Comparison of ENCODE assay signal across 1 cellular context in the genomic region with DNA sequence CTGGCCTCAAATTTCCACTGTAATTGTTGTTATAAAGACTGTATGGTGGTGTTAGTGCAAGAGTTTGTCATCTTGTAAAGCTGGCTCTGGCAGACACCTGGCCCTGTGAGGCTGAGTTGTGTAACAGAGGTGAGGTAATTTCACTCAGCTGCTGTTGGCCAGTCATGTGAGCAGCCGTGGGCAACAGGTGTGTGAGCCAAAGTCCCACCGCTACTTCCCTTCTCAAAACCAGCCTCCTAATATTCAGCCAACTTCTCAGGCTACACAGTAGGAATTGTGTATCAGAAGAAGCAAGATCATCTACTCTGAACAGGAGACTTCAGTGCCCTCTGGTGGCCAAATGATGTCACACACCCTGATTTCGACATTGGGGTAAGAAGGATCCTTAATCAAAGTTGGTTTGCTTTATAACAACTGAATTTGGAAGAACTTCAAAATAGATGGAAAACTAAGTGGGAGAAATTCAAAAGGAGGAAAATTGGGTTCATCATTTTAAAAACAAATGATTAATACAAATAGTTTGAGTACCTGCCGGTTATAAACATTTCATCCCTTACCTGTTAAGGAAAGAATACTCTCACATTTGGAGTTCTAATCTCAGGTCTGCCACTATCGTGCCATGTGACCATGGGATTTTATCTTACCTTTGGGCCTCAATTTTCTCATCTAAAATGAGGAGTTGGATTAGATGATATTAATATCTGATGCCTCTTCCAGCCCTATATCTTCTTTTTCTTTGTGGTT.
A peak's percentile ranks its signal among the peaks of the same experiment; 100 is the strongest.
TF ChIP-seq lines count a peak whose summit lies in the region.

No MANE protein-coding gene starts in this region.

TF ChIP-seq in HepG2, 621 proteins besides CTCF, POLR2A, EP300 and RAD21 (continued from another document and continues in another):
- TF ChIP-seq, protein P1, sequence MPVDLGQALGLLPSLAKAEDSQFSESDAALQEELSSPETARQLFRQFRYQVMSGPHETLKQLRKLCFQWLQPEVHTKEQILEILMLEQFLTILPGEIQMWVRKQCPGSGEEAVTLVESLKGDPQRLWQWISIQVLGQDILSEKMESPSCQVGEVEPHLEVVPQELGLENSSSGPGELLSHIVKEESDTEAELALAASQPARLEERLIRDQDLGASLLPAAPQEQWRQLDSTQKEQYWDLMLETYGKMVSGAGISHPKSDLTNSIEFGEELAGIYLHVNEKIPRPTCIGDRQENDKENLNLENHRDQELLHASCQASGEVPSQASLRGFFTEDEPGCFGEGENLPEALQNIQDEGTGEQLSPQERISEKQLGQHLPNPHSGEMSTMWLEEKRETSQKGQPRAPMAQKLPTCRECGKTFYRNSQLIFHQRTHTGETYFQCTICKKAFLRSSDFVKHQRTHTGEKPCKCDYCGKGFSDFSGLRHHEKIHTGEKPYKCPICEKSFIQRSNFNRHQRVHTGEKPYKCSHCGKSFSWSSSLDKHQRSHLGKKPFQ (CRISPR knock-in tag; IDR thresholded peaks at IDR 0.05; ENCODE audit: insufficient replicate concordance) = no peak
- TF ChIP-seq CEBPG (CRISPR knock-in tag; IDR thresholded peaks at IDR 0.05) (peak; percentile 76), THAP11 (CRISPR knock-in tag; IDR thresholded peaks at IDR 0.05) (no peak), U2AF2 (IDR thresholded peaks at IDR 0.05; ENCODE audit: low read depth, low read length) (no peak), SMC3 (IDR thresholded peaks at IDR 0.05; ENCODE audit: low read length) (peak; percentile 59; the same call in 1 of the 2 replicates), CENPT (CRISPR knock-in tag; IDR thresholded peaks at IDR 0.05; ENCODE audit: low read depth) (no peak), FOXK2 (IDR thresholded peaks at IDR 0.05) (no peak), SUZ12 (IDR thresholded peaks at IDR 0.05; ENCODE audit: low read depth, low read length) (no peak), NFIB (CRISPR knock-in tag; IDR thresholded peaks at IDR 0.05; ENCODE audit: borderline replicate concordance) (no peak), STAG1 (CRISPR knock-in tag; IDR thresholded peaks at IDR 0.05) (peak; percentile 56), ZNF749 (CRISPR knock-in tag; IDR thresholded peaks at IDR 0.05; ENCODE audit: borderline replicate concordance) (no peak), TOPORS (CRISPR knock-in tag; IDR thresholded peaks at IDR 0.05) (no peak), JUND (CRISPR knock-in tag; IDR thresholded peaks at IDR 0.05) (no peak), TBX3 (IDR thresholded peaks at IDR 0.05; ENCODE audit: borderline replicate concordance) (no peak), ARHGAP35 (CRISPR knock-in tag; IDR thresholded peaks at IDR 0.05; ENCODE audit: borderline replicate concordance) (no peak), ZNF317 (CRISPR knock-in tag; IDR thresholded peaks at IDR 0.05) (no peak), SYNCRIP (IDR thresholded peaks at IDR 0.05; ENCODE audit: insufficient read depth, low read depth, low read length) (no peak), ZNF501 (CRISPR knock-in tag; IDR thresholded peaks at IDR 0.05) (no peak), RCOR2 (CRISPR knock-in tag; IDR thresholded peaks at IDR 0.05) (no peak), CCDC6 (CRISPR knock-in tag; IDR thresholded peaks at IDR 0.05) (no peak), ZNF20 (CRISPR knock-in tag; IDR thresholded peaks at IDR 0.05) (no peak), HNRNPK (IDR thresholded peaks at IDR 0.05; ENCODE audit: low read depth, low read length, poor library complexity, severe bottlenecking) (no peak), PHF20 (CRISPR knock-in tag; IDR thresholded peaks at IDR 0.05) (no peak), YEATS2 (CRISPR knock-in tag; IDR thresholded peaks at IDR 0.05; ENCODE audit: borderline replicate concordance) (0 out of 2 replicates have a peak, but pooled peaks have one; percentile 31), ZFP36 (IDR thresholded peaks at IDR 0.05; ENCODE audit: borderline replicate concordance, low read depth, low read length, partially characterized antibody) (no peak)
- TF ChIP-seq, protein P2, sequence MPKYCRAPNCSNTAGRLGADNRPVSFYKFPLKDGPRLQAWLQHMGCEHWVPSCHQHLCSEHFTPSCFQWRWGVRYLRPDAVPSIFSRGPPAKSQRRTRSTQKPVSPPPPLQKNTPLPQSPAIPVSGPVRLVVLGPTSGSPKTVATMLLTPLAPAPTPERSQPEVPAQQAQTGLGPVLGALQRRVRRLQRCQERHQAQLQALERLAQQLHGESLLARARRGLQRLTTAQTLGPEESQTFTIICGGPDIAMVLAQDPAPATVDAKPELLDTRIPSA (CRISPR knock-in tag; IDR thresholded peaks at IDR 0.05; ENCODE audit: borderline replicate concordance) = no peak
- TF ChIP-seq, protein P3, sequence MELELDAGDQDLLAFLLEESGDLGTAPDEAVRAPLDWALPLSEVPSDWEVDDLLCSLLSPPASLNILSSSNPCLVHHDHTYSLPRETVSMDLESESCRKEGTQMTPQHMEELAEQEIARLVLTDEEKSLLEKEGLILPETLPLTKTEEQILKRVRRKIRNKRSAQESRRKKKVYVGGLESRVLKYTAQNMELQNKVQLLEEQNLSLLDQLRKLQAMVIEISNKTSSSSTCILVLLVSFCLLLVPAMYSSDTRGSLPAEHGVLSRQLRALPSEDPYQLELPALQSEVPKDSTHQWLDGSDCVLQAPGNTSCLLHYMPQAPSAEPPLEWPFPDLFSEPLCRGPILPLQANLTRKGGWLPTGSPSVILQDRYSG (CRISPR knock-in tag; IDR thresholded peaks at IDR 0.05) = no peak
- TF ChIP-seq, protein P4, sequence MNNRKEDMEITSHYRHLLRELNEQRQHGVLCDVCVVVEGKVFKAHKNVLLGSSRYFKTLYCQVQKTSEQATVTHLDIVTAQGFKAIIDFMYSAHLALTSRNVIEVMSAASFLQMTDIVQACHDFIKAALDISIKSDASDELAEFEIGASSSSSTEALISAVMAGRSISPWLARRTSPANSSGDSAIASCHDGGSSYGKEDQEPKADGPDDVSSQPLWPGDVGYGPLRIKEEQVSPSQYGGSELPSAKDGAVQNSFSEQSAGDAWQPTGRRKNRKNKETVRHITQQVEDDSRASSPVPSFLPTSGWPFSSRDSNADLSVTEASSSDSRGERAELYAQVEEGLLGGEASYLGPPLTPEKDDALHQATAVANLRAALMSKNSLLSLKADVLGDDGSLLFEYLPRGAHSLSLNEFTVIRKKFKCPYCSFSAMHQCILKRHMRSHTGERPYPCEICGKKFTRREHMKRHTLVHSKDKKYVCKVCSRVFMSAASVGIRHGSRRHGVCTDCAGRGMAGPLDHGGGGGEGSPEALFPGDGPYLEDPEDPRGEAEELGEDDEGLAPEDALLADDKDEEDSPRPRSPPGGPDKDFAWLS (CRISPR knock-in tag; IDR thresholded peaks at IDR 0.05; ENCODE audit: borderline replicate concordance) = no peak
- TF ChIP-seq, protein P5, sequence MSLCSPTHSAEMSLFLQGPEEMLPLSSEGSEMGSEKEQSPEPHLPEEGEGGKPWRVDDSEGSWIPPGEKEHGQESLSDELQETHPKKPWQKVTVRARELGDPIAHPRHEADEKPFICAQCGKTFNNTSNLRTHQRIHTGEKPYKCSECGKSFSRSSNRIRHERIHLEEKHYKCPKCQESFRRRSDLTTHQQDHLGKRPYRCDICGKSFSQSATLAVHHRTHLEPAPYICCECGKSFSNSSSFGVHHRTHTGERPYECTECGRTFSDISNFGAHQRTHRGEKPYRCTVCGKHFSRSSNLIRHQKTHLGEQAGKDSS (CRISPR knock-in tag; IDR thresholded peaks at IDR 0.05; ENCODE audit: borderline replicate concordance, low read depth) = no peak
- TF ChIP-seq, protein P6, sequence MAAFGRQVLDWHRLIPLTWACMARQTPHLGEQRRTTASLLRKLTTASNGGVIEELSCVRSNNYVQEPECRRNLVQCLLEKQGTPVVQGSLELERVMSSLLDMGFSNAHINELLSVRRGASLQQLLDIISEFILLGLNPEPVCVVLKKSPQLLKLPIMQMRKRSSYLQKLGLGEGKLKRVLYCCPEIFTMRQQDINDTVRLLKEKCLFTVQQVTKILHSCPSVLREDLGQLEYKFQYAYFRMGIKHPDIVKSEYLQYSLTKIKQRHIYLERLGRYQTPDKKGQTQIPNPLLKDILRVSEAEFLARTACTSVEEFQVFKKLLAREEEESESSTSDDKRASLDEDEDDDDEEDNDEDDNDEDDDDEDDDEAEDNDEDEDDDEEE (CRISPR knock-in tag; IDR thresholded peaks at IDR 0.05) = no peak
- TF ChIP-seq, protein P7, sequence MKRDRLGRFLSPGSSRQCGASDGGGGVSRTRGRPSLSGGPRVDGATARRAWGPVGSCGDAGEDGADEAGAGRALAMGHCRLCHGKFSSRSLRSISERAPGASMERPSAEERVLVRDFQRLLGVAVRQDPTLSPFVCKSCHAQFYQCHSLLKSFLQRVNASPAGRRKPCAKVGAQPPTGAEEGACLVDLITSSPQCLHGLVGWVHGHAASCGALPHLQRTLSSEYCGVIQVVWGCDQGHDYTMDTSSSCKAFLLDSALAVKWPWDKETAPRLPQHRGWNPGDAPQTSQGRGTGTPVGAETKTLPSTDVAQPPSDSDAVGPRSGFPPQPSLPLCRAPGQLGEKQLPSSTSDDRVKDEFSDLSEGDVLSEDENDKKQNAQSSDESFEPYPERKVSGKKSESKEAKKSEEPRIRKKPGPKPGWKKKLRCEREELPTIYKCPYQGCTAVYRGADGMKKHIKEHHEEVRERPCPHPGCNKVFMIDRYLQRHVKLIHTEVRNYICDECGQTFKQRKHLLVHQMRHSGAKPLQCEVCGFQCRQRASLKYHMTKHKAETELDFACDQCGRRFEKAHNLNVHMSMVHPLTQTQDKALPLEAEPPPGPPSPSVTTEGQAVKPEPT (CRISPR knock-in tag; IDR thresholded peaks at IDR 0.05; ENCODE audit: low read depth) = no peak
- TF ChIP-seq, protein P8, sequence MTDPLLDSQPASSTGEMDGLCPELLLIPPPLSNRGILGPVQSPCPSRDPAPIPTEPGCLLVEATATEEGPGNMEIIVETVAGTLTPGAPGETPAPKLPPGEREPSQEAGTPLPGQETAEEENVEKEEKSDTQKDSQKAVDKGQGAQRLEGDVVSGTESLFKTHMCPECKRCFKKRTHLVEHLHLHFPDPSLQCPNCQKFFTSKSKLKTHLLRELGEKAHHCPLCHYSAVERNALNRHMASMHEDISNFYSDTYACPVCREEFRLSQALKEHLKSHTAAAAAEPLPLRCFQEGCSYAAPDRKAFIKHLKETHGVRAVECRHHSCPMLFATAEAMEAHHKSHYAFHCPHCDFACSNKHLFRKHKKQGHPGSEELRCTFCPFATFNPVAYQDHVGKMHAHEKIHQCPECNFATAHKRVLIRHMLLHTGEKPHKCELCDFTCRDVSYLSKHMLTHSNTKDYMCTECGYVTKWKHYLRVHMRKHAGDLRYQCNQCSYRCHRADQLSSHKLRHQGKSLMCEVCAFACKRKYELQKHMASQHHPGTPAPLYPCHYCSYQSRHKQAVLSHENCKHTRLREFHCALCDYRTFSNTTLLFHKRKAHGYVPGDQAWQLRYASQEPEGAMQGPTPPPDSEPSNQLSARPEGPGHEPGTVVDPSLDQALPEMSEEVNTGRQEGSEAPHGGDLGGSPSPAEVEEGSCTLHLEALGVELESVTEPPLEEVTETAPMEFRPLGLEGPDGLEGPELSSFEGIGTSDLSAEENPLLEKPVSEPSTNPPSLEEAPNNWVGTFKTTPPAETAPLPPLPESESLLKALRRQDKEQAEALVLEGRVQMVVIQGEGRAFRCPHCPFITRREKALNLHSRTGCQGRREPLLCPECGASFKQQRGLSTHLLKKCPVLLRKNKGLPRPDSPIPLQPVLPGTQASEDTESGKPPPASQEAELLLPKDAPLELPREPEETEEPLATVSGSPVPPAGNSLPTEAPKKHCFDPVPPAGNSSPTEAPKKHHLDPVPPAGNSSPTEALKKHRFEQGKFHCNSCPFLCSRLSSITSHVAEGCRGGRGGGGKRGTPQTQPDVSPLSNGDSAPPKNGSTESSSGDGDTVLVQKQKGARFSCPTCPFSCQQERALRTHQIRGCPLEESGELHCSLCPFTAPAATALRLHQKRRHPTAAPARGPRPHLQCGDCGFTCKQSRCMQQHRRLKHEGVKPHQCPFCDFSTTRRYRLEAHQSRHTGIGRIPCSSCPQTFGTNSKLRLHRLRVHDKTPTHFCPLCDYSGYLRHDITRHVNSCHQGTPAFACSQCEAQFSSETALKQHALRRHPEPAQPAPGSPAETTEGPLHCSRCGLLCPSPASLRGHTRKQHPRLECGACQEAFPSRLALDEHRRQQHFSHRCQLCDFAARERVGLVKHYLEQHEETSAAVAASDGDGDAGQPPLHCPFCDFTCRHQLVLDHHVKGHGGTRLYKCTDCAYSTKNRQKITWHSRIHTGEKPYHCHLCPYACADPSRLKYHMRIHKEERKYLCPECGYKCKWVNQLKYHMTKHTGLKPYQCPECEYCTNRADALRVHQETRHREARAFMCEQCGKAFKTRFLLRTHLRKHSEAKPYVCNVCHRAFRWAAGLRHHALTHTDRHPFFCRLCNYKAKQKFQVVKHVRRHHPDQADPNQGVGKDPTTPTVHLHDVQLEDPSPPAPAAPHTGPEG (CRISPR knock-in tag; IDR thresholded peaks at IDR 0.05) = no peak
- TF ChIP-seq, protein P9, sequence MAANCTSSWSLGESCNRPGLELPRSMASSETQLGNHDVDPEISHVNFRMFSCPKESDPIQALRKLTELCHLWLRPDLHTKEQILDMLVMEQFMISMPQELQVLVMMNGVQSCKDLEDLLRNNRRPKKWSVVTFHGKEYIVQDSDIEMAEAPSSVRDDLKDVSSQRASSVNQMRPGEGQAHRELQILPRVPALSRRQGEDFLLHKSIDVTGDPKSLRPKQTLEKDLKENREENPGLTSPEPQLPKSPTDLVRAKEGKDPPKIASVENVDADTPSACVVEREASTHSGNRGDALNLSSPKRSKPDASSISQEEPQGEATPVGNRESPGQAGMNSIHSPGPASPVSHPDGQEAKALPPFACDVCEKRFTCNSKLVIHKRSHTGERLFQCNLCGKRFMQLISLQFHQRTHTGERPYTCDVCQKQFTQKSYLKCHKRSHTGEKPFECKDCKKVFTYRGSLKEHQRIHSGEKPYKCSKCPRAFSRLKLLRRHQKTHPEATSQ (CRISPR knock-in tag; IDR thresholded peaks at IDR 0.05; ENCODE audit: borderline replicate concordance) = no peak
- TF ChIP-seq, protein P10, sequence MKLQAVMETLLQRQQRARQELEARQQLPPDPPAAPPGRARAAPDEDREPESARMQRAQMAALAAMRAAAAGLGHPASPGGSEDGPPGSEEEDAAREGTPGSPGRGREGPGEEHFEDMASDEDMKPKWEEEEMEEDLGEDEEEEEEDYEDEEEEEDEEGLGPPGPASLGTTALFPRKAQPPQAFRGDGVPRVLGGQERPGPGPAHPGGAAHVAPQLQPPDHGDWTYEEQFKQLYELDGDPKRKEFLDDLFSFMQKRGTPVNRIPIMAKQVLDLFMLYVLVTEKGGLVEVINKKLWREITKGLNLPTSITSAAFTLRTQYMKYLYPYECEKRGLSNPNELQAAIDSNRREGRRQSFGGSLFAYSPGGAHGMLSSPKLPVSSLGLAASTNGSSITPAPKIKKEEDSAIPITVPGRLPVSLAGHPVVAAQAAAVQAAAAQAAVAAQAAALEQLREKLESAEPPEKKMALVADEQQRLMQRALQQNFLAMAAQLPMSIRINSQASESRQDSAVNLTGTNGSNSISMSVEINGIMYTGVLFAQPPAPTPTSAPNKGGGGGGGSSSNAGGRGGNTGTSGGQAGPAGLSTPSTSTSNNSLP (IDR thresholded peaks at IDR 0.05; ENCODE audit: low read depth, low read length) = 0 out of 2 replicates have a peak, but pooled peaks have one; percentile 21
- TF ChIP-seq, protein P11, sequence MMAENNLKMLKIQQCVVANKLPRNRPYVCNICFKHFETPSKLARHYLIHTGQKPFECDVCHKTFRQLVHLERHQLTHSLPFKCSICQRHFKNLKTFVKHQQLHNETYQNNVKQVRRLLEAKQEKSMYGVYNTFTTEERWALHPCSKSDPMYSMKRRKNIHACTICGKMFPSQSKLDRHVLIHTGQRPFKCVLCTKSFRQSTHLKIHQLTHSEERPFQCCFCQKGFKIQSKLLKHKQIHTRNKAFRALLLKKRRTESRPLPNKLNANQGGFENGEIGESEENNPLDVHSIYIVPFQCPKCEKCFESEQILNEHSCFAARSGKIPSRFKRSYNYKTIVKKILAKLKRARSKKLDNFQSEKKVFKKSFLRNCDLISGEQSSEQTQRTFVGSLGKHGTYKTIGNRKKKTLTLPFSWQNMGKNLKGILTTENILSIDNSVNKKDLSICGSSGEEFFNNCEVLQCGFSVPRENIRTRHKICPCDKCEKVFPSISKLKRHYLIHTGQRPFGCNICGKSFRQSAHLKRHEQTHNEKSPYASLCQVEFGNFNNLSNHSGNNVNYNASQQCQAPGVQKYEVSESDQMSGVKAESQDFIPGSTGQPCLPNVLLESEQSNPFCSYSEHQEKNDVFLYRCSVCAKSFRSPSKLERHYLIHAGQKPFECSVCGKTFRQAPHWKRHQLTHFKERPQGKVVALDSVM (CRISPR knock-in tag; IDR thresholded peaks at IDR 0.05) = no peak
